Comparison of ENCODE assay signal across 13 cellular contexts in genomic region chr2:105738658-105739051, GRCh38. TPM values are rescaled to one million over a fixed set of nuclear protein-coding genes. Genes with fewer than 3 reads are reported as not detected.
A peak's percentile ranks its signal among the peaks of the same experiment; 100 is the strongest.
DNase-seq lines count a peak whose midpoint lies in the region; ATAC-seq and TF ChIP-seq lines count a peak whose summit lies in the region.
"Had no signal": no experiment of that assay in that cellular context is flagged by ENCODE, and none has a peak within 500 bp of the region (broad histone marks: within the 10 kb centered on the region; RNA-seq: fewer than 3 reads in every experiment).

No MANE protein-coding gene starts in this region.

- no peaks in the 10 kb centered on the region for H4K20me1 ChIP-seq in DOHH2 (ENCODE audit: control insufficient read depth, insufficient read depth, low read depth, low read length)

- peak overlapping the region; percentile 96 for H3K27ac Mint-ChIP-seq in activated CD4-positive, alpha-beta memory T cell treated with anti-CD3 and anti-CD28 coated beads for 36 hours
- H3K27ac Mint-ChIP-seq: nephron progenitor cell had no signal

- peaks cover 8% of the 10 kb centered on the region for H3F3A ChIP-seq in DOHH2 (ENCODE audit: control insufficient read depth, insufficient read depth)

- H3K27me3 Mint-ChIP-seq in activated CD4-positive, alpha-beta memory T cell treated with anti-CD3 and anti-CD28 coated beads for 36 hours = no peaks in the 10 kb centered on the region

- no peaks in the 10 kb centered on the region for H3K27me3 ChIP-seq in DOHH2 (ENCODE audit: control insufficient read depth, low read length)
- no peaks in the 10 kb centered on the region for H3K27me3 ChIP-seq in mucosa of rectum (ENCODE audit: control insufficient read depth in 2 of 2, insufficient read depth in 2 of 2, low read length in 2 of 2)
- H3K27me3 ChIP-seq in esophagus muscularis mucosa = no peaks in the 10 kb centered on the region
- H3K27me3 ChIP-seq: SJSA1, tibial nerve had no signal

- POLR2A ChIA-PET in activated CD4-positive, alpha-beta memory T cell treated with anti-CD3 and anti-CD28 coated beads for 36 hours (lab: Charles Lee) = interaction anchor here (0.6 to 1.9 kb wide), 4 partner anchors 9 to 50 kb away, joined by 3 to 5 read pairs (median 4); no protein-coding TSS in a partner anchor

- no peak overlapping the region for H3K9ac ChIP-seq in mucosa of rectum (ENCODE audit: low read depth in 1 of 2, low read length in 2 of 2)

- H3K9me2 ChIP-seq in DOHH2 (replicated peaks; ENCODE audit: control insufficient read depth, low read length) = no peaks in the 10 kb centered on the region

- WGBS in esophagus muscularis mucosa = 68% methylated on average over 5 of the region's 5 CpGs

- H3K36me3 ChIP-seq in DOHH2 (ENCODE audit: control insufficient read depth, low read length) = no peaks in the 10 kb centered on the region
- no peaks in the 10 kb centered on the region for H3K36me3 ChIP-seq in mucosa of rectum (ENCODE audit: control insufficient read depth in 2 of 2, insufficient read depth in 2 of 2, low read length in 2 of 2)
- H3K36me3 ChIP-seq in esophagus muscularis mucosa = no peaks in the 10 kb centered on the region
- H3K36me3 ChIP-seq: SJSA1, tibial nerve had no signal

- no peaks in the 10 kb centered on the region for H3K9me3 Mint-ChIP-seq in activated CD4-positive, alpha-beta memory T cell treated with anti-CD3 and anti-CD28 coated beads for 36 hours

- DNase-seq in activated CD4-positive, alpha-beta memory T cell treated with anti-CD3 and anti-CD28 coated beads for 36 hours = no peak
- no peak for DNase-seq in esophagus muscularis mucosa (ENCODE audit: extremely low spot score)
- no peak for DNase-seq in retina
- DNase-seq in stimulated activated CD4-positive, alpha-beta T cell treated with anti-CD3 and anti-CD28 coated beads, Interleukin-2, amount 100 ng/mL, for 24 hours = no peak
- DNase-seq: left ventricle myocardium superior, NCI-H1048, NCI-H2227 treated with DMSO at 0.1 percent for 48 hours, nephron progenitor cell had no signal

- no peak for TF ChIP-seq CTCF in DOHH2 (IDR thresholded peaks at IDR 0.05; ENCODE audit: low read depth, low read length, poor library complexity, severe bottlenecking)
- TF ChIP-seq CTCF in esophagus muscularis mucosa (IDR thresholded peaks at IDR 0.05) = no peak

- peak overlapping the region; percentile 40 for H3K4me3 ChIP-seq in DOHH2 (ENCODE audit: low read length)
- H3K4me3 ChIP-seq in mucosa of rectum (ENCODE audit: low read length in 2 of 2) = no peak overlapping the region
- no peak overlapping the region for H3K4me3 ChIP-seq in esophagus muscularis mucosa
- H3K4me3 ChIP-seq: SJSA1, tibial nerve had no signal

- no peaks in the 10 kb centered on the region for H3K36me3 Mint-ChIP-seq in activated CD4-positive, alpha-beta memory T cell treated with anti-CD3 and anti-CD28 coated beads for 36 hours

- CTCF ChIA-PET in activated CD4-positive, alpha-beta memory T cell treated with anti-CD3 and anti-CD28 coated beads for 36 hours (lab: Charles Lee) = interaction anchor here (0.7 to 1.0 kb wide), 3 partner anchors 11 to 213 kb away, joined by 3 to 4 read pairs (median 3); no protein-coding TSS in a partner anchor

- ATAC-seq in GM21786 (IDR thresholded peaks at IDR 0.05; ENCODE audit: unreplicated experiment) = peak; percentile 37
- ATAC-seq: left ventricle myocardium superior had no signal

- TF ChIP-seq POLR2A in esophagus muscularis mucosa (IDR thresholded peaks at IDR 0.05; ENCODE audit: low read depth) = no peak

- peaks cover 92% of the 10 kb centered on the region for H3K4me1 Mint-ChIP-seq in activated CD4-positive, alpha-beta memory T cell treated with anti-CD3 and anti-CD28 coated beads for 36 hours (ENCODE audit: low read depth)

- no peaks in the 10 kb centered on the region for H3K9me3 ChIP-seq in DOHH2 (ENCODE audit: control insufficient read depth, insufficient read depth, low read length)
- no peaks in the 10 kb centered on the region for H3K9me3 ChIP-seq in mucosa of rectum (ENCODE audit: control insufficient read depth in 2 of 2, low read length in 2 of 2)
- H3K9me3 ChIP-seq in esophagus muscularis mucosa = no peaks in the 10 kb centered on the region
- H3K9me3 ChIP-seq: tibial nerve had no signal

- TF ChIP-seq EP300 in esophagus muscularis mucosa (IDR thresholded peaks at IDR 0.05) = no peak

- H3K79me2 ChIP-seq in DOHH2 (ENCODE audit: control insufficient read depth, low read length) = no peaks in the 10 kb centered on the region

- H3K4me1 ChIP-seq in DOHH2 (ENCODE audit: control insufficient read depth, low read length) (peaks cover 61% of the 10 kb centered on the region), mucosa of rectum (ENCODE audit: control insufficient read depth in 2 of 2, insufficient read depth in 2 of 2, low read length in 2 of 2) (peaks cover 0 to 5% of the 10 kb centered on the region in 2 donors), esophagus muscularis mucosa (peaks cover 0 to 4% (median 2%) of the 10 kb centered on the region in 4 donors)

- H3K4me2 ChIP-seq in DOHH2 (ENCODE audit: low read length) = peak overlapping the region; percentile 57

- H3K27ac ChIP-seq in DOHH2 (ENCODE audit: low read depth, low read length) (peak overlapping the region; percentile 58), mucosa of rectum (ENCODE audit: low read depth in 2 of 2, low read length in 2 of 2) (peak overlapping the region; percentile 41 to 49), esophagus muscularis mucosa (replicated peaks in 1 of 4) (no peak overlapping the region)
- H3K27ac ChIP-seq: SJSA1, tibial nerve had no signal

- H3K4me3 Mint-ChIP-seq in activated CD4-positive, alpha-beta memory T cell treated with anti-CD3 and anti-CD28 coated beads for 36 hours = peak overlapping the region; percentile 64
- H3K4me3 Mint-ChIP-seq: nephron progenitor cell had no signal

- intact Hi-C loops in activated CD4-positive, alpha-beta memory T cell treated with anti-CD3 and anti-CD28 coated beads for 36 hours (cut with micrococcal nuclease) = loop anchor here (1.0 kb wide), 4 partner anchors 8 to 162 kb away; no protein-coding TSS in a partner anchor
- intact Hi-C loops in esophagus muscularis mucosa (cut with DNase I) = no loop called here

RNA-seq across cellular contexts. Expression of gene NCK2, which starts 6.1 kb away (rescaled TPM):
- total RNA-seq in activated CD4-positive, alpha-beta memory T cell treated with anti-CD3 and anti-CD28 coated beads for 36 hours = 10 to 100 TPM; 81.8 to 85.8 TPM
- 100 to 1,000 TPM in 2 of 4 donors, 10 to 100 TPM in 2; 59.8 to 130 (median 96.2) TPM for total RNA-seq in esophagus muscularis mucosa

Comparison
In these comparisons a context has a peak if more than half of its experiments do, and no peak if none do; other contexts are left out.
1. H3K27ac ChIP-seq: peak in DOHH2 (single experiment) and mucosa of rectum (2 of 2); none in esophagus muscularis mucosa (0 of 4).